Comparison of ENCODE assay signal across 29 cellular contexts in the genomic region with DNA sequence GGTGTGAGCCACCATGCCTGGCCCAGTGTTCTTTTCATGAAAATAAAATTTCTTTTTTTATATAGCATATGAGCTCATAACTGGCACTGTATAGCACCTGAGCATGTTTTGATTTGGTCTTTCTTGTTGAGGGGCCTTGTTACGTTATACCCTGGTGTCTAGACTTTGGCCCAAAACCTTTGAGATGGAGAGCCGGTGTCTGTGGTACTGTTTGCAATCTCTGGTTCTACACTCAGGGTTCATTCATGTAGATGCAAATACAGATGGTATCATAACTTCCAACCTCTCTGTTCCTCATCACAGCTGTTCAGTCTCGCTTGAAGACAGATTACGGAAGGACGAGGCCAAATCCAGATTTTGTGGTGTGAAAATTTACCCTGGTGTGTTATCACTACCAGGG.
"Had no signal": no experiment of that assay in that cellular context is flagged by ENCODE, and none has a peak within 500 bp of the region (broad histone marks: within the 10 kb centered on the region; RNA-seq: fewer than 3 reads in every experiment).

A gene with protein sequence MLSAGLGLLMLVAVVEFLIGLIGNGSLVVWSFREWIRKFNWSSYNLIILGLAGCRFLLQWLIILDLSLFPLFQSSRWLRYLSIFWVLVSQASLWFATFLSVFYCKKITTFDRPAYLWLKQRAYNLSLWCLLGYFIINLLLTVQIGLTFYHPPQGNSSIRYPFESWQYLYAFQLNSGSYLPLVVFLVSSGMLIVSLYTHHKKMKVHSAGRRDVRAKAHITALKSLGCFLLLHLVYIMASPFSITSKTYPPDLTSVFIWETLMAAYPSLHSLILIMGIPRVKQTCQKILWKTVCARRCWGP (plus strand): TSS at position 301 of the 400 bp plus-strand sequence. CDS start 145 bp downstream, outside the sequence.

- FAIRE-seq: colon, endometrium, frontal cortex had no signal

- H3K9me3 Mint-ChIP-seq: dendritic cell treated with granulocyte-macrophage colony-stimulating factor and Interleukin-4, amounts not matched to agents 40 ng/mL and 50 ng/mL, for 4 days; effector memory CD8-positive, alpha-beta T cell; endodermal cell had no signal

- H3K4me3 Mint-ChIP-seq: dendritic cell treated with granulocyte-macrophage colony-stimulating factor and Interleukin-4, amounts not matched to agents 40 ng/mL and 50 ng/mL, for 4 days; effector memory CD8-positive, alpha-beta T cell; endodermal cell had no signal

- H3K4me1 ChIP-seq: colonic mucosa, esophagus muscularis mucosa, esophagus squamous epithelium, foreskin keratinocyte, gastrocnemius medialis, gastroesophageal sphincter had no signal

- H3K27ac Mint-ChIP-seq: dendritic cell treated with granulocyte-macrophage colony-stimulating factor and Interleukin-4, amounts not matched to agents 40 ng/mL and 50 ng/mL, for 4 days; endodermal cell had no signal

- H3K36me3 ChIP-seq: colonic mucosa, gastrocnemius medialis had no signal

- H3K27me3 Mint-ChIP-seq: dendritic cell treated with granulocyte-macrophage colony-stimulating factor and Interleukin-4, amounts not matched to agents 40 ng/mL and 50 ng/mL, for 4 days; effector memory CD8-positive, alpha-beta T cell had no signal

- H3K4me3 ChIP-seq: colonic mucosa, coronary artery, dorsolateral prefrontal cortex, esophagus muscularis mucosa, esophagus squamous epithelium, gastrocnemius medialis, gastroesophageal sphincter, heart left ventricle, heart right ventricle, hepatocyte had no signal

- H3K9me3 ChIP-seq: colonic mucosa, esophagus muscularis mucosa, esophagus squamous epithelium, gastrocnemius medialis, gastroesophageal sphincter, heart left ventricle, heart right ventricle had no signal

- H3K79me2 ChIP-seq: hepatocyte had no signal

- H2AFZ ChIP-seq: hepatocyte had no signal

- H3K4me2 ChIP-seq: hepatocyte had no signal

- H3K27me3 ChIP-seq: colonic mucosa, dorsolateral prefrontal cortex, esophagus muscularis mucosa, esophagus squamous epithelium, foreskin keratinocyte, gastrocnemius medialis, gastroesophageal sphincter, heart left ventricle, heart right ventricle, hepatocyte had no signal

- H3K27ac ChIP-seq: colonic mucosa, coronary artery, dorsolateral prefrontal cortex, epithelial cell of prostate, esophagus muscularis mucosa, esophagus squamous epithelium, foreskin keratinocyte, gastrocnemius medialis, gastroesophageal sphincter, heart left ventricle, hepatocyte had no signal

- ATAC-seq: effector memory CD8-positive, alpha-beta T cell; esophagus mucosa; foreskin keratinocyte; gastrocnemius medialis; gastroesophageal sphincter; heart left ventricle; heart right ventricle had no signal

- DNase-seq: colonic mucosa; cortex of kidney; dermis blood vessel endothelial cell; dorsolateral prefrontal cortex; effector CD4-positive, alpha-beta T cell; effector CD8-positive, alpha-beta T cell; effector memory CD4-positive, alpha-beta T cell; effector memory CD8-positive, alpha-beta T cell; endodermal cell; erythroblast; esophagus squamous epithelium; foreskin fibroblast; foreskin keratinocyte; foreskin melanocyte; gastrocnemius medialis; glutamatergic neuron; head of caudate nucleus; heart left ventricle; heart right ventricle had no signal
